Comparison of ENCODE assay signal across 11 cellular contexts in the genomic region with DNA sequence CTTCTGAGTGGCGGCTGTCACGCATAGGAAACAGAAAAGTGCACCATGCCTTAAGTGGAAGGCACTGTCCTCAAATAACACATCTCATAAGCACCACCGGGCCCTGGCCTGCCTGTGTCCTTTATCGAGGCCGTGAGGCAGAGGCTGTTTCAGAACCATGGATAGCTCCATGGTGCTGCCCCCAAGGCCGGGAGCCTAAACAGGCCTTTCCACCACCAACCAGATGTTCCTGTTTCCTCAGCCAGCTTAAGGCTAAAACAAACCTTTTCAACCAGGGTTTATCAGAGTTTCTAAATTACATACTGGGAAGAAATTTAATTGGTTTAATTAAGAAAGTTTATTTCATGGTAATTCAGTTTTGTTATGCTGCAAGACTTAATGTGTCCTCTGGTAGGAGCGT.
DNase-seq lines count a peak whose midpoint lies in the region; ATAC-seq, FAIRE-seq and TF ChIP-seq lines count a peak whose summit lies in the region.
"Had no signal": no experiment of that assay in that cellular context is flagged by ENCODE, and none has a peak within 500 bp of the region (broad histone marks: within the 10 kb centered on the region; RNA-seq: fewer than 3 reads in every experiment).

No MANE protein-coding gene starts in this region.

- no peak overlapping the region for H3K27ac ChIP-seq in kidney (ENCODE audit: low read depth in 2 of 2, low read length in 2 of 2)
- H3K27ac ChIP-seq: SJSA1 had no signal

- H3K27me3 ChIP-seq in HAP-1 (ENCODE audit: low read depth), result no peaks in the 10 kb centered on the region
- H3K27me3 ChIP-seq: SJSA1 had no signal

- H3K9ac ChIP-seq in kidney (ENCODE audit: low read length in 2 of 2), result no peak overlapping the region

- FAIRE-seq in kidney (lab: Jason Lieb, UNC), result no peak

- TF ChIP-seq CTCF in kidney (IDR thresholded peaks at IDR 0.05; ENCODE audit: borderline replicate concordance, extremely low read depth, insufficient read depth), result no peak
- TF ChIP-seq CTCF in HFFc6 (IDR thresholded peaks at IDR 0.05), result no peak

- H3K36me3 Mint-ChIP-seq in HFFc6 (ENCODE audit: low read depth), result no peaks in the 10 kb centered on the region

- peak; percentile 39 for DNase-seq in ACHN
- DNase-seq in HAP-1 (ENCODE audit: low spot score in 2 of 2), result peak; percentile 23 to 69
- DNase-seq in UCSD-AML1 (lab: John Stamatoyannopoulos, UW; ENCODE audit: unreplicated experiment), result peak; percentile 42
- DNase-seq in head of caudate nucleus, result peak in 23 of 42 donors; percentile 6 to 64 (median 24)
- DNase-seq in kidney, result no peak
- DNase-seq in middle frontal gyrus (ENCODE audit: extremely low spot score, low spot score), result no peak
- no peak for DNase-seq in HFFc6
- DNase-seq: GF-D8; stimulated activated naive CD4-positive, alpha-beta T cell had no signal

- no peak overlapping the region for H3K4me3 Mint-ChIP-seq in HFFc6

- H3K36me3 ChIP-seq in HAP-1 (replicated peaks), result no peaks in the 10 kb centered on the region
- H3K36me3 ChIP-seq in kidney (ENCODE audit: control insufficient read depth in 1 of 2, insufficient read depth in 2 of 2, low read length in 2 of 2), result no peaks in the 10 kb centered on the region
- H3K36me3 ChIP-seq: SJSA1 had no signal

- H3K4me3 ChIP-seq in HAP-1 (no peak overlapping the region), kidney (ENCODE audit: low read length in 2 of 2) (no peak overlapping the region)
- H3K4me3 ChIP-seq: SJSA1 had no signal

- H3K4me1 Mint-ChIP-seq in HFFc6 (ENCODE audit: low read depth), result no peaks in the 10 kb centered on the region

- H3K27me3 Mint-ChIP-seq in HFFc6 (ENCODE audit: insufficient read depth), result no peaks in the 10 kb centered on the region; the same call in 1 of the 2 replicates

- H3K9me3 ChIP-seq in HAP-1 (no peaks in the 10 kb centered on the region), kidney (ENCODE audit: control insufficient read depth in 1 of 2, low read length in 2 of 2) (no peaks in the 10 kb centered on the region)
- H3K9me3 ChIP-seq: SJSA1 had no signal

- ATAC-seq in GM19452 (IDR thresholded peaks at IDR 0.05; ENCODE audit: unreplicated experiment), result no peak

- no peaks in the 10 kb centered on the region for H3K4me1 ChIP-seq in HAP-1
- H3K4me1 ChIP-seq in kidney (ENCODE audit: control insufficient read depth in 1 of 2, insufficient read depth in 1 of 2, low read depth in 1 of 2, low read length in 2 of 2), result no peaks in the 10 kb centered on the region
- H3K4me1 ChIP-seq: SJSA1 had no signal

- no peak overlapping the region for H3K27ac Mint-ChIP-seq in HFFc6

- in situ Hi-C loops in ACHN (cut with HindIII; ENCODE audit: low pct_ligation_motif_present, low pct_unique_long_range_greater_than_20kb, low sequenced_read_pairs) (no loop called here), HAP-1 (cut with MboI; ENCODE audit: low sequenced_read_pairs) (no loop called here)

- H3K9me3 Mint-ChIP-seq in HFFc6, result peaks cover 28% of the 10 kb centered on the region

- intact Hi-C loops in head of caudate nucleus (cut with DNase I), result no loop called here
- intact Hi-C loops in kidney (cut with DNase I), result no loop called here

Comparison
In these comparisons a context has a peak if more than half of its experiments do, and no peak if none do; other contexts are left out.
1. DNase-seq: peak in ACHN (single experiment), HAP-1 (2 of 2), UCSD-AML1 (single experiment) and head of caudate nucleus (23 of 42); none in kidney (single experiment), middle frontal gyrus (single experiment) and HFFc6 (single experiment).